In the genomic region with DNA sequence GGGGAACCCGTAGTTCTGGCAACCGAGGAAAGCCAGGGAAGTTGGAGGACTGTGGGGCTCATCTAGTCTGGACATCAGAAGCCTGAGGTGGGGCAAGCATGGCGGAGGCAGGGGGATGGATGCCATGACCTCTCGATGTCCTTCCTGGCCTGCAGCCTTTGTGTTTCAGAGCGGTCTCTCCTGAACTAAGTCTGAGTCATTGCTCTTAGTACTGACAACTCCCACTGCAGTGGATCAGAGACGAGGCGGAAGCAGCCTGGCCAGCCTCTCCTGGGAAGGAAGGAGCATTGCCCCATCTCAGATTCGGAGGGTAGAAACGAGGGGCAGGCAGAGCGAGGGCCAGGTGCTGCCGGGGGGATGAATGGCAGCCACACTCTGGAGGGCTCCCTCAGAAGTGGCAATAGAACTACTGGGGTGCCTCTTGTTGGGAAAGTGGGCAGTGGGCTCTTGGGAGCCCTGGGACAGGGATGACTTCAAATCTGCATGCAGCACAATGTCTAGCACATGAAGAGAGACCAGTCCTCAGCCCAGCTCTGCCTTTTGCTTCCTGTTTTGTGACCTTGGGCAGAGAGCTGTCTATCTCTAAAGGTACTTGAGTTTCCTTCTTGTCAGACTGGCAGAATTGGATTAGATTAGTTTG, we compare ENCODE assay signal across 1 cellular context.
TF ChIP-seq lines count a peak whose summit lies in the region.

No MANE protein-coding gene starts in this region.

TF ChIP-seq in endothelial cell of umbilical vein, 7 proteins besides CTCF, POLR2A, EP300 and RAD21:
- TF ChIP-seq JUN (IDR thresholded peaks at IDR 0.05; ENCODE audit: borderline replicate concordance, insufficient read depth, insufficient read length, low read depth) (no peak), EZH2 (IDR thresholded peaks at IDR 0.05; ENCODE audit: borderline replicate concordance, low read depth, low read length, severe bottlenecking) (no peak), GATA2 (IDR thresholded peaks at IDR 0.05; ENCODE audit: insufficient read depth, insufficient read length, low read depth, low read length) (no peak), FOS (IDR thresholded peaks at IDR 0.05; ENCODE audit: borderline replicate concordance, insufficient read depth, low read length) (no peak), POLR2AphosphoS5 (IDR thresholded peaks at IDR 0.05; ENCODE audit: insufficient read depth, low read depth, low read length) (no peak)
- TF ChIP-seq, protein P1, sequence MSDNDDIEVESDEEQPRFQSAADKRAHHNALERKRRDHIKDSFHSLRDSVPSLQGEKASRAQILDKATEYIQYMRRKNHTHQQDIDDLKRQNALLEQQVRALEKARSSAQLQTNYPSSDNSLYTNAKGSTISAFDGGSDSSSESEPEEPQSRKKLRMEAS (IDR thresholded peaks at IDR 0.05; ENCODE audit: insufficient read depth, insufficient read length): no peak
